ENCODE assay signal across 14 cellular contexts in genomic region chr6:26225848-26226590, GRCh38.
DNase-seq lines count a peak whose midpoint lies in the region; ATAC-seq, FAIRE-seq and TF ChIP-seq lines count a peak whose summit lies in the region.
"Had no signal": no experiment of that assay in that cellular context is flagged by ENCODE, and none has a peak within 500 bp of the region (broad histone marks: within the 10 kb centered on the region; RNA-seq: fewer than 3 reads in every experiment).

No MANE protein-coding gene starts in this region.

- H2BK12ac ChIP-seq in H1 (ENCODE audit: low read depth, low read length), result no peak overlapping the region

- TF ChIP-seq EP300 in H1 (IDR thresholded peaks at IDR 0.05; ENCODE audit: borderline replicate concordance in 1 of 2, low read depth in 2 of 2, low read length in 2 of 2) (no peak), esophagus muscularis mucosa (IDR thresholded peaks at IDR 0.05) (no peak)

- peak; percentile 63 to 88 for TF ChIP-seq POLR2A in H1 (IDR thresholded peaks at IDR 0.05; ENCODE audit: control extremely low read depth in 1 of 2, low read depth in 2 of 2, low read length in 2 of 2)
- TF ChIP-seq POLR2A in esophagus muscularis mucosa (IDR thresholded peaks at IDR 0.05; ENCODE audit: low read depth), result no peak

- H3K27ac ChIP-seq in CD4-positive, CD25-positive, alpha-beta regulatory T cell (ENCODE audit: insufficient read depth, low read length, poor library complexity, severe bottlenecking), result no peak overlapping the region
- H3K27ac ChIP-seq in HUES6 (ENCODE audit: low read depth, low read length) (peak overlapping the region; percentile 99), H1 (ENCODE audit: low read depth, low read length) (peak overlapping the region; percentile 91), esophagus muscularis mucosa (replicated peaks in 1 of 4) (no peak overlapping the region), WERI-Rb-1 (no peak overlapping the region)

- POLR2A ChIA-PET in H1 (lab: Charles Lee; ENCODE audit: partially characterized antibody), result interaction anchor here (0.7 to 17.1 kb wide), 29 partner anchors 9 to 1667 kb away, joined by 3 to 2731 read pairs (median 12); a partner anchor contains a TSS
- POLR2A ChIA-PET in naive thymus-derived CD8-positive, alpha-beta T cell (lab: Charles Lee), result interaction anchor here (0.6 to 17.5 kb wide), 14 partner anchors 9 to 1583 kb away, joined by 3 to 669 read pairs (median 26); a partner anchor contains a TSS

- H3K9me3 Mint-ChIP-seq in CD4-positive, CD25-positive, alpha-beta regulatory T cell, result no peaks in the 10 kb centered on the region
- no peaks in the 10 kb centered on the region for H3K9me3 Mint-ChIP-seq in naive thymus-derived CD8-positive, alpha-beta T cell

- H3K4me3 Mint-ChIP-seq in CD4-positive, CD25-positive, alpha-beta regulatory T cell, result peak overlapping the region in 2 of 4 donors; percentile 27 to 65
- H3K4me3 Mint-ChIP-seq in naive thymus-derived CD8-positive, alpha-beta T cell, result peak overlapping the region in 2 of 10 donors; percentile 12 to 23

- H2BK120ac ChIP-seq in H1 (replicated peaks; ENCODE audit: low read depth, low read length), result peak overlapping the region; percentile 1

- peak overlapping the region; percentile 92 for H2BK5ac ChIP-seq in H1 (ENCODE audit: low read depth, low read length)

- H4K5ac ChIP-seq in H1 (ENCODE audit: insufficient read length, low read depth, low read length), result peak overlapping the region; percentile 77

- intact Hi-C loops in esophagus muscularis mucosa (cut with DNase I), result loop anchor here (5.0 kb wide), 1 partner anchor 46 kb away; a partner anchor contains a TSS

- H3K9ac ChIP-seq in HUES6 (ENCODE audit: low read length), result peak overlapping the region; percentile 97
- H3K9ac ChIP-seq in H1 (replicated peaks in 1 of 4; ENCODE audit: extremely low read depth in 1 of 4, low read depth in 3 of 4, low read length in 3 of 4), result peak overlapping the region; percentile 91 to 96 (median 94)
- H3K9ac ChIP-seq in mucosa of stomach (ENCODE audit: low read length), result no peak overlapping the region

- no peak for DNase-seq in CD4-positive, CD25-positive, alpha-beta regulatory T cell
- DNase-seq in H1 (ENCODE audit: low read depth in 1 of 2, low spot score in 2 of 2) (no peak), esophagus muscularis mucosa (ENCODE audit: extremely low spot score) (no peak), WERI-Rb-1 (no peak)
- DNase-seq in naive thymus-derived CD8-positive, alpha-beta T cell, result no peak
- DNase-seq: activated naive CD4-positive, alpha-beta T cell; DMS53; effector CD4-positive, alpha-beta T cell; kidney; NCI-H345; SHP77 treated with DMSO at 0.1 percent for 48 hours had no signal

- peaks cover 13% of the 10 kb centered on the region for H3K4me1 ChIP-seq in CD4-positive, CD25-positive, alpha-beta regulatory T cell (ENCODE audit: control insufficient read depth, insufficient read depth, low read length, poor library complexity, severe bottlenecking)
- peaks cover 20% of the 10 kb centered on the region for H3K4me1 ChIP-seq in HUES6 (ENCODE audit: control insufficient read depth, insufficient read depth, low read length)
- peaks cover 0 to 6% (median 2%) of the 10 kb centered on the region in 4 experiments; a peak in 3 of 7 replicates for H3K4me1 ChIP-seq in H1 (replicated peaks in 1 of 4; ENCODE audit: control insufficient read depth in 3 of 4, insufficient read depth in 4 of 4, low read length in 3 of 4)
- no peaks in the 10 kb centered on the region for H3K4me1 ChIP-seq in mucosa of stomach (ENCODE audit: control insufficient read depth, insufficient read depth, low read length)
- peaks cover 0 to 5% (median 4%) of the 10 kb centered on the region in 4 donors for H3K4me1 ChIP-seq in esophagus muscularis mucosa

- H3K79me2 ChIP-seq in H1 (ENCODE audit: control insufficient read depth in 1 of 2, insufficient read depth in 2 of 2, low read length in 2 of 2), result peaks cover 0 to 5% of the 10 kb centered on the region in 2 experiments; a peak in 1 of 4 replicates

- H3K9me3 ChIP-seq in CD4-positive, CD25-positive, alpha-beta regulatory T cell (ENCODE audit: control insufficient read depth in 2 of 2, low read length in 2 of 2), result peaks cover 0 to 8% of the 10 kb centered on the region in 2 experiments
- H3K9me3 ChIP-seq in HUES6 (ENCODE audit: control insufficient read depth, insufficient read depth, low read depth, low read length) (no peaks in the 10 kb centered on the region), H1 (ENCODE audit: insufficient read depth in 2 of 2, low read depth in 1 of 2, low read length in 1 of 2) (no peaks in the 10 kb centered on the region), mucosa of stomach (ENCODE audit: control insufficient read depth, low read length) (no peaks in the 10 kb centered on the region), esophagus muscularis mucosa (no peaks in the 10 kb centered on the region), WERI-Rb-1 (ENCODE audit: severe bottlenecking) (peaks cover 4% of the 10 kb centered on the region)

- WGBS in H1 (ENCODE audit: extremely low coverage in 1 of 2, insufficient coverage in 1 of 2, insufficient read length in 1 of 2, insufficient replicate concordance in 2 of 2, low coverage in 1 of 2, low lambda C conversion rate in 2 of 2, missing lambda C conversion rate in 1 of 2), 2 experiments, result 14% methylated on average over 28 of the region's 28 CpGs; no CpG with 5 or more reads in 1 of the 2 experiments
- 69% methylated on average over 28 of the region's 28 CpGs for WGBS in esophagus muscularis mucosa

- H3K4ac ChIP-seq in H1 (replicated peaks; ENCODE audit: insufficient read length, low read depth, low read length), result peak overlapping the region; percentile 72

- no peak overlapping the region for H4K91ac ChIP-seq in H1 (replicated peaks; ENCODE audit: insufficient read length, low read length)

- no peak overlapping the region for H2AFZ ChIP-seq in H1 (ENCODE audit: low read length)

- no peak overlapping the region for H2BK15ac ChIP-seq in H1 (ENCODE audit: low read length)

- no peaks in the 10 kb centered on the region for H3K36me3 ChIP-seq in CD4-positive, CD25-positive, alpha-beta regulatory T cell (ENCODE audit: control insufficient read depth, insufficient read depth, low read length)
- H3K36me3 ChIP-seq in HUES6 (ENCODE audit: control insufficient read depth, insufficient read depth, low read length) (no peaks in the 10 kb centered on the region), H1 (ENCODE audit: control insufficient read depth in 2 of 4, insufficient read depth in 4 of 4, low read length in 3 of 4) (no peaks in the 10 kb centered on the region), mucosa of stomach (ENCODE audit: control insufficient read depth, insufficient read depth, low read length) (no peaks in the 10 kb centered on the region), esophagus muscularis mucosa (no peaks in the 10 kb centered on the region), WERI-Rb-1 (no peaks in the 10 kb centered on the region)

- peak overlapping the region in 2 of 3 donors; percentile 44 to 79 for H3K27ac Mint-ChIP-seq in CD4-positive, CD25-positive, alpha-beta regulatory T cell
- H3K27ac Mint-ChIP-seq in naive thymus-derived CD8-positive, alpha-beta T cell, result peak overlapping the region in 2 of 10 donors; percentile 1 to 67

- FAIRE-seq in H1 (lab: Jason Lieb, UNC), result no peak
- FAIRE-seq: kidney had no signal

- no peak for ATAC-seq in CD4-positive, CD25-positive, alpha-beta regulatory T cell (ENCODE audit: low read depth in 2 of 2)
- ATAC-seq in GM21423 (IDR thresholded peaks at IDR 0.05; ENCODE audit: unreplicated experiment), result no peak
- no peak for ATAC-seq in naive thymus-derived CD8-positive, alpha-beta T cell

- H3K56ac ChIP-seq in H1 (replicated peaks; ENCODE audit: insufficient read length, low read depth, low read length), result peak overlapping the region; percentile 90

- H3K4me1 Mint-ChIP-seq in CD4-positive, CD25-positive, alpha-beta regulatory T cell, result peaks cover 7 to 18% (median 14%) of the 10 kb centered on the region in 4 donors
- H3K4me1 Mint-ChIP-seq in naive thymus-derived CD8-positive, alpha-beta T cell, result peaks cover 4 to 24% (median 15%) of the 10 kb centered on the region in 4 donors

- CTCF ChIA-PET in H1 (lab: Charles Lee; ENCODE audit: partially characterized antibody), result interaction anchor here (1.0 to 2.3 kb wide), 8 partner anchors 8 to 67 kb away, joined by 3 to 10 read pairs (median 4); a partner anchor contains a TSS

- no peak overlapping the region for H3K4me3 ChIP-seq in CD4-positive, CD25-positive, alpha-beta regulatory T cell (ENCODE audit: low read depth, low read length)
- H3K4me3 ChIP-seq in HUES6 (ENCODE audit: low read depth, low read length) (peak overlapping the region; percentile 85), H1 (ENCODE audit: extremely low read depth in 1 of 4, insufficient read depth in 2 of 4, low read depth in 3 of 4, low read length in 4 of 4) (peak overlapping the region; percentile 61 to 94 (median 76)), mucosa of stomach (ENCODE audit: low read length) (peak overlapping the region; percentile 64), esophagus muscularis mucosa (no peak overlapping the region), WERI-Rb-1 (ENCODE audit: low read depth, low read length) (no peak overlapping the region)

- H3K4me2 ChIP-seq in H1 (ENCODE audit: insufficient read depth in 1 of 2, low read depth in 2 of 2, low read length in 2 of 2), result peak overlapping the region; percentile 90 to 100

- H3K14ac ChIP-seq in H1 (ENCODE audit: insufficient read length), result no peak overlapping the region

- H3K18ac ChIP-seq in H1 (ENCODE audit: extremely low read depth, low read length), result peak overlapping the region; percentile 79

- peaks cover 0 to 2% of the 10 kb centered on the region in 2 experiments for H4K20me1 ChIP-seq in H1 (replicated peaks in 1 of 2; ENCODE audit: control insufficient read depth in 1 of 2, insufficient read depth in 2 of 2, low read length in 2 of 2)

- H2BK20ac ChIP-seq in H1 (ENCODE audit: low read length), result no peak overlapping the region

- H2AK5ac ChIP-seq in H1 (ENCODE audit: low read depth, low read length), result peak overlapping the region; percentile 5; the same call in 1 of the 2 replicates

- no peaks in the 10 kb centered on the region for H3K27me3 ChIP-seq in CD4-positive, CD25-positive, alpha-beta regulatory T cell (ENCODE audit: control insufficient read depth, insufficient read depth, low read length)
- no peaks in the 10 kb centered on the region for H3K27me3 ChIP-seq in HUES6 (ENCODE audit: control insufficient read depth, insufficient read depth, low read length)
- no peaks in the 10 kb centered on the region for H3K27me3 ChIP-seq in H1 (replicated peaks in 1 of 4; ENCODE audit: control insufficient read depth in 3 of 4, extremely low read depth in 1 of 4, insufficient read depth in 3 of 4, low read length in 3 of 4)
- H3K27me3 ChIP-seq in mucosa of stomach (ENCODE audit: control insufficient read depth, insufficient read depth, low read length), result no peaks in the 10 kb centered on the region
- peaks cover 0 to 27% (median 0%) of the 10 kb centered on the region in 4 donors for H3K27me3 ChIP-seq in esophagus muscularis mucosa
- H3K27me3 ChIP-seq in WERI-Rb-1 (ENCODE audit: insufficient read depth, low read depth, severe bottlenecking), result no peaks in the 10 kb centered on the region

- H3K23ac ChIP-seq in H1 (ENCODE audit: insufficient read length), result no peak overlapping the region

- TF ChIP-seq RAD21 in H1 (IDR thresholded peaks at IDR 0.05 in 1 of 2, conservative IDR thresholded peaks at IDR 0.05 in 1 of 2; ENCODE audit: low read depth in 2 of 2, low read length in 2 of 2), result no peak

- no peak overlapping the region for H4K8ac ChIP-seq in H1 (ENCODE audit: extremely low read depth, insufficient read depth, low read length)

- H3K79me1 ChIP-seq in H1 (ENCODE audit: low read depth, low read length), result no peaks in the 10 kb centered on the region

- TF ChIP-seq CTCF in H1 (IDR thresholded peaks at IDR 0.05; ENCODE audit: control extremely low read depth in 1 of 3, insufficient read depth in 1 of 3, low read depth in 1 of 3, low read length in 3 of 3), result no peak
- no peak for TF ChIP-seq CTCF in esophagus muscularis mucosa (IDR thresholded peaks at IDR 0.05)
- TF ChIP-seq CTCF in WERI-Rb-1 (IDR thresholded peaks at IDR 0.05; ENCODE audit: low read depth, low read length), result no peak

- peaks cover 13% of the 10 kb centered on the region for H3K23me2 ChIP-seq in H1 (ENCODE audit: low read depth, low read length)

- H3K36me3 Mint-ChIP-seq in CD4-positive, CD25-positive, alpha-beta regulatory T cell, result peaks cover 7% of the 10 kb centered on the region
- peaks cover 0 to 2% (median 0%) of the 10 kb centered on the region in 3 donors for H3K36me3 Mint-ChIP-seq in naive thymus-derived CD8-positive, alpha-beta T cell

- H3K27me3 Mint-ChIP-seq in CD4-positive, CD25-positive, alpha-beta regulatory T cell, result no peaks in the 10 kb centered on the region
- no peaks in the 10 kb centered on the region for H3K27me3 Mint-ChIP-seq in naive thymus-derived CD8-positive, alpha-beta T cell

Comparison
In these comparisons a context has a peak if more than half of its experiments do, and no peak if none do; other contexts are left out.
1. H3K27ac ChIP-seq: peak in HUES6 (single experiment) and H1 (single experiment); none in CD4-positive, CD25-positive, alpha-beta regulatory T cell (single experiment), esophagus muscularis mucosa (0 of 4) and WERI-Rb-1 (single experiment).
2. H3K4me3 ChIP-seq: peak in HUES6 (single experiment), H1 (4 of 4) and mucosa of stomach (single experiment); none in CD4-positive, CD25-positive, alpha-beta regulatory T cell (single experiment), esophagus muscularis mucosa (0 of 4) and WERI-Rb-1 (single experiment).